ENCODE assay signal across 8 cellular contexts in the genomic region with DNA sequence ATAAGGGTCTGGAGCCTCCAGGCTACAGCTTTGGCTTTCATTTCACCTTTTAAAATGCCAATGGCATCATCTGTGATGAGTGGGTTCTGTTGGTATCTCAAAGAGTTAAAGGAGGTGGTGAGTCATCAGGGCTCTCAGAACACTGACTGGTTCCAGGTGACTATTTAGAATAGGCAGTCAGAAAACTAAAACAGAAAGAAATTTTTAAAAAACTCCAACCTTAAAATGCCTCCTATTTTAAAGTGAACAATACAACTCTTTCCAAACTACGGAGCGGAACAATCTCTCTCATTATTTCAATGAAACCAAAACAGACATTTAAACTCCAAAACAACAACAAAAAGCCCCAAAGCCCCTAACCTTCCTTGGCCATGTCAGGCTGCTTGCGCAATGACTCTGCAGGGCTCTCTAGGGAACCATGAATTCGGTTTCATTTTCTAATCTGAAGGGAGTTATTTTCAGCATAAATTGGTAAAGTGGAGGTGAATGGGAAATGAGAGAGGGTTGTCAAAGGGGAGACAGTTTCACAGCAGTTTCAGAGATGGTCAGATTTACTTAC.
DNase-seq lines count a peak whose midpoint lies in the region; ATAC-seq and TF ChIP-seq lines count a peak whose summit lies in the region.

No MANE protein-coding gene starts in this region.

- ATAC-seq in GM21360 (IDR thresholded peaks at IDR 0.05; ENCODE audit: unreplicated experiment) (peak; percentile 99), HG03521 (IDR thresholded peaks at IDR 0.05; ENCODE audit: unreplicated experiment) (peak; percentile 98), WTC11 (no peak)
- ATAC-seq in CD8-positive, alpha-beta T cell = no peak

- no peaks in the 10 kb centered on the region for H3K27me3 ChIP-seq in CD8-positive, alpha-beta T cell (ENCODE audit: insufficient read depth, low read length)

- peak; percentile 71 for DNase-seq in GM12864 (ENCODE audit: low read depth)
- peak; percentile 17 for DNase-seq in fibroblast of villous mesenchyme (ENCODE audit: low read depth)
- DNase-seq in LoVo (ENCODE audit: low spot score) = no peak
- no peak for DNase-seq in HuH-7 (ENCODE audit: low spot score)
- no peak for DNase-seq in CD8-positive, alpha-beta T cell
- DNase-seq in WTC11 (ENCODE audit: low spot score) = no peak

- no peaks in the 10 kb centered on the region for H3K36me3 ChIP-seq in CD8-positive, alpha-beta T cell (ENCODE audit: insufficient read depth, low read length)

- H3K9me3 ChIP-seq in CD8-positive, alpha-beta T cell (ENCODE audit: low read length) = no peaks in the 10 kb centered on the region

- no peaks in the 10 kb centered on the region for H3K4me1 Mint-ChIP-seq in CD8-positive, alpha-beta T cell (ENCODE audit: low read depth)
- peaks cover 2% of the 10 kb centered on the region; the same call in 1 of the 2 replicates for H3K4me1 Mint-ChIP-seq in WTC11

- POLR2A ChIA-PET in CD8-positive, alpha-beta T cell (lab: Charles Lee) = no interaction called here
- POLR2A ChIA-PET in WTC11 (lab: Charles Lee) = interaction anchor here (0.5 kb wide), 1 partner anchor 195 kb away, joined by 4 read pairs; a partner anchor contains a TSS

- no peaks in the 10 kb centered on the region for H3K36me3 Mint-ChIP-seq in CD8-positive, alpha-beta T cell
- H3K36me3 Mint-ChIP-seq in WTC11 = peaks cover 36% of the 10 kb centered on the region

- no peak overlapping the region for H3K27ac Mint-ChIP-seq in CD8-positive, alpha-beta T cell
- no peak overlapping the region for H3K27ac Mint-ChIP-seq in WTC11

- CTCF ChIA-PET in CD8-positive, alpha-beta T cell (lab: Charles Lee) = no interaction called here
- CTCF ChIA-PET in WTC11 (lab: Charles Lee) = no interaction called here

- H3K4me3 ChIP-seq in GM12864 (ENCODE audit: low read depth, low read length) (no peak overlapping the region; the same call in 1 of the 2 replicates), fibroblast of villous mesenchyme (ENCODE audit: low read depth, low read length) (no peak overlapping the region)
- no peak overlapping the region for H3K4me3 ChIP-seq in CD8-positive, alpha-beta T cell (ENCODE audit: low read depth, low read length)

- no peak overlapping the region for H3K27ac ChIP-seq in CD8-positive, alpha-beta T cell (ENCODE audit: low read depth, low read length)

- H3K27me3 Mint-ChIP-seq in CD8-positive, alpha-beta T cell (ENCODE audit: low read depth) = peaks cover 31% of the 10 kb centered on the region
- H3K27me3 Mint-ChIP-seq in WTC11 (ENCODE audit: low read depth) = peaks cover 4% of the 10 kb centered on the region

- no peaks in the 10 kb centered on the region for H3K4me1 ChIP-seq in CD8-positive, alpha-beta T cell (ENCODE audit: insufficient read depth, low read length)

- no peak overlapping the region for H3K4me3 Mint-ChIP-seq in CD8-positive, alpha-beta T cell
- no peak overlapping the region for H3K4me3 Mint-ChIP-seq in WTC11

- TF ChIP-seq CTCF in GM12864 (IDR thresholded peaks at IDR 0.05; ENCODE audit: low read depth, low read length, missing control alignments) = no peak
- TF ChIP-seq CTCF in fibroblast of villous mesenchyme (IDR thresholded peaks at IDR 0.05; ENCODE audit: insufficient read depth, low read depth, low read length) = no peak
- no peak for TF ChIP-seq CTCF in CD8-positive, alpha-beta T cell (IDR thresholded peaks at IDR 0.05)
- no peak for TF ChIP-seq CTCF in WTC11 (IDR thresholded peaks at IDR 0.05)

- intact Hi-C loops in CD8-positive, alpha-beta T cell (cut with DNase I, micrococcal nuclease) = no loop called here

- no peaks in the 10 kb centered on the region for H3K9me3 Mint-ChIP-seq in CD8-positive, alpha-beta T cell
- peaks cover 54% of the 10 kb centered on the region for H3K9me3 Mint-ChIP-seq in WTC11

TF ChIP-seq in WTC11, 78 proteins besides CTCF, POLR2A, EP300 and RAD21 (continues in another document):
- TF ChIP-seq, protein P1, sequence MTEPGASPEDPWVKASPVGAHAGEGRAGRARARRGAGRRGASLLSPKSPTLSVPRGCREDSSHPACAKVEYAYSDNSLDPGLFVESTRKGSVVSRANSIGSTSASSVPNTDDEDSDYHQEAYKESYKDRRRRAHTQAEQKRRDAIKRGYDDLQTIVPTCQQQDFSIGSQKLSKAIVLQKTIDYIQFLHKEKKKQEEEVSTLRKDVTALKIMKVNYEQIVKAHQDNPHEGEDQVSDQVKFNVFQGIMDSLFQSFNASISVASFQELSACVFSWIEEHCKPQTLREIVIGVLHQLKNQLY (CRISPR knock-in tag; IDR thresholded peaks at IDR 0.05) = no peak
- TF ChIP-seq, protein P2, sequence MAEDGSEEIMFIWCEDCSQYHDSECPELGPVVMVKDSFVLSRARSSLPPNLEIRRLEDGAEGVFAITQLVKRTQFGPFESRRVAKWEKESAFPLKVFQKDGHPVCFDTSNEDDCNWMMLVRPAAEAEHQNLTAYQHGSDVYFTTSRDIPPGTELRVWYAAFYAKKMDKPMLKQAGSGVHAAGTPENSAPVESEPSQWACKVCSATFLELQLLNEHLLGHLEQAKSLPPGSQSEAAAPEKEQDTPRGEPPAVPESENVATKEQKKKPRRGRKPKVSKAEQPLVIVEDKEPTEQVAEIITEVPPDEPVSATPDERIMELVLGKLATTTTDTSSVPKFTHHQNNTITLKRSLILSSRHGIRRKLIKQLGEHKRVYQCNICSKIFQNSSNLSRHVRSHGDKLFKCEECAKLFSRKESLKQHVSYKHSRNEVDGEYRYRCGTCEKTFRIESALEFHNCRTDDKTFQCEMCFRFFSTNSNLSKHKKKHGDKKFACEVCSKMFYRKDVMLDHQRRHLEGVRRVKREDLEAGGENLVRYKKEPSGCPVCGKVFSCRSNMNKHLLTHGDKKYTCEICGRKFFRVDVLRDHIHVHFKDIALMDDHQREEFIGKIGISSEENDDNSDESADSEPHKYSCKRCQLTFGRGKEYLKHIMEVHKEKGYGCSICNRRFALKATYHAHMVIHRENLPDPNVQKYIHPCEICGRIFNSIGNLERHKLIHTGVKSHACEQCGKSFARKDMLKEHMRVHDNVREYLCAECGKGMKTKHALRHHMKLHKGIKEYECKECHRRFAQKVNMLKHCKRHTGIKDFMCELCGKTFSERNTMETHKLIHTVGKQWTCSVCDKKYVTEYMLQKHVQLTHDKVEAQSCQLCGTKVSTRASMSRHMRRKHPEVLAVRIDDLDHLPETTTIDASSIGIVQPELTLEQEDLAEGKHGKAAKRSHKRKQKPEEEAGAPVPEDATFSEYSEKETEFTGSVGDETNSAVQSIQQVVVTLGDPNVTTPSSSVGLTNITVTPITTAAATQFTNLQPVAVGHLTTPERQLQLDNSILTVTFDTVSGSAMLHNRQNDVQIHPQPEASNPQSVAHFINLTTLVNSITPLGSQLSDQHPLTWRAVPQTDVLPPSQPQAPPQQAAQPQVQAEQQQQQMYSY (CRISPR knock-in tag; IDR thresholded peaks at IDR 0.05) = no peak
- TF ChIP-seq JAZF1 (CRISPR knock-in tag; IDR thresholded peaks at IDR 0.05) (no peak), TEAD4 (CRISPR knock-in tag; IDR thresholded peaks at IDR 0.05) (no peak), SOX15 (CRISPR knock-in tag; IDR thresholded peaks at IDR 0.05) (no peak), ZNF138 (CRISPR knock-in tag; conservative IDR thresholded peaks at IDR 0.05) (no peak), ZNF671 (CRISPR knock-in tag; IDR thresholded peaks at IDR 0.05) (no peak), FOXK1 (CRISPR knock-in tag; IDR thresholded peaks at IDR 0.05) (no peak), PRRX2 (CRISPR knock-in tag; IDR thresholded peaks at IDR 0.05) (no peak), NR3C1 (CRISPR knock-in tag; conservative IDR thresholded peaks at IDR 0.05; ENCODE audit: low read depth) (no peak), ZBTB21 (CRISPR knock-in tag; IDR thresholded peaks at IDR 0.05; ENCODE audit: borderline replicate concordance) (no peak), TCF7 (CRISPR knock-in tag; IDR thresholded peaks at IDR 0.05; ENCODE audit: low read depth) (no peak)
- TF ChIP-seq, protein P3, sequence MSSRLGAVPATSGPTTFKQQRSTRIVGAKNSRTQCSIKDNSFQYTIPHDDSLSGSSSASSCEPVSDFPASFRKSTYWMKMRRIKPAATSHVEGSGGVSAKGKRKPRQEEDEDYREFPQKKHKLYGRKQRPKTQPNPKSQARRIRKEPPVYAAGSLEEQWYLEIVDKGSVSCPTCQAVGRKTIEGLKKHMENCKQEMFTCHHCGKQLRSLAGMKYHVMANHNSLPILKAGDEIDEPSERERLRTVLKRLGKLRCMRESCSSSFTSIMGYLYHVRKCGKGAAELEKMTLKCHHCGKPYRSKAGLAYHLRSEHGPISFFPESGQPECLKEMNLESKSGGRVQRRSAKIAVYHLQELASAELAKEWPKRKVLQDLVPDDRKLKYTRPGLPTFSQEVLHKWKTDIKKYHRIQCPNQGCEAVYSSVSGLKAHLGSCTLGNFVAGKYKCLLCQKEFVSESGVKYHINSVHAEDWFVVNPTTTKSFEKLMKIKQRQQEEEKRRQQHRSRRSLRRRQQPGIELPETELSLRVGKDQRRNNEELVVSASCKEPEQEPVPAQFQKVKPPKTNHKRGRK (CRISPR knock-in tag; IDR thresholded peaks at IDR 0.05; ENCODE audit: borderline replicate concordance) = no peak
- TF ChIP-seq, protein P4, sequence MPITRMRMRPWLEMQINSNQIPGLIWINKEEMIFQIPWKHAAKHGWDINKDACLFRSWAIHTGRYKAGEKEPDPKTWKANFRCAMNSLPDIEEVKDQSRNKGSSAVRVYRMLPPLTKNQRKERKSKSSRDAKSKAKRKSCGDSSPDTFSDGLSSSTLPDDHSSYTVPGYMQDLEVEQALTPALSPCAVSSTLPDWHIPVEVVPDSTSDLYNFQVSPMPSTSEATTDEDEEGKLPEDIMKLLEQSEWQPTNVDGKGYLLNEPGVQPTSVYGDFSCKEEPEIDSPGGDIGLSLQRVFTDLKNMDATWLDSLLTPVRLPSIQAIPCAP (CRISPR knock-in tag; IDR thresholded peaks at IDR 0.05) = no peak
- TF ChIP-seq, protein P5, sequence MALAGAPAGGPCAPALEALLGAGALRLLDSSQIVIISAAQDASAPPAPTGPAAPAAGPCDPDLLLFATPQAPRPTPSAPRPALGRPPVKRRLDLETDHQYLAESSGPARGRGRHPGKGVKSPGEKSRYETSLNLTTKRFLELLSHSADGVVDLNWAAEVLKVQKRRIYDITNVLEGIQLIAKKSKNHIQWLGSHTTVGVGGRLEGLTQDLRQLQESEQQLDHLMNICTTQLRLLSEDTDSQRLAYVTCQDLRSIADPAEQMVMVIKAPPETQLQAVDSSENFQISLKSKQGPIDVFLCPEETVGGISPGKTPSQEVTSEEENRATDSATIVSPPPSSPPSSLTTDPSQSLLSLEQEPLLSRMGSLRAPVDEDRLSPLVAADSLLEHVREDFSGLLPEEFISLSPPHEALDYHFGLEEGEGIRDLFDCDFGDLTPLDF (CRISPR knock-in tag; IDR thresholded peaks at IDR 0.05) = no peak
- TF ChIP-seq, protein P6, sequence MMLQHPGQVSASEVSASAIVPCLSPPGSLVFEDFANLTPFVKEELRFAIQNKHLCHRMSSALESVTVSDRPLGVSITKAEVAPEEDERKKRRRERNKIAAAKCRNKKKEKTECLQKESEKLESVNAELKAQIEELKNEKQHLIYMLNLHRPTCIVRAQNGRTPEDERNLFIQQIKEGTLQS (CRISPR knock-in tag; conservative IDR thresholded peaks at IDR 0.05) = no peak

Comparison
In these comparisons a context has a peak if more than half of its experiments do, and no peak if none do; other contexts are left out.
1. DNase-seq: peak in GM12864 (single experiment) and fibroblast of villous mesenchyme (single experiment); none in LoVo (single experiment), HuH-7 (single experiment), CD8-positive, alpha-beta T cell (0 of 7) and WTC11 (single experiment).
2. ATAC-seq: peak in GM21360 (single experiment) and HG03521 (single experiment); none in CD8-positive, alpha-beta T cell (single experiment) and WTC11 (single experiment).